ENCODE assay signal across 10 cellular contexts in the genomic region with DNA sequence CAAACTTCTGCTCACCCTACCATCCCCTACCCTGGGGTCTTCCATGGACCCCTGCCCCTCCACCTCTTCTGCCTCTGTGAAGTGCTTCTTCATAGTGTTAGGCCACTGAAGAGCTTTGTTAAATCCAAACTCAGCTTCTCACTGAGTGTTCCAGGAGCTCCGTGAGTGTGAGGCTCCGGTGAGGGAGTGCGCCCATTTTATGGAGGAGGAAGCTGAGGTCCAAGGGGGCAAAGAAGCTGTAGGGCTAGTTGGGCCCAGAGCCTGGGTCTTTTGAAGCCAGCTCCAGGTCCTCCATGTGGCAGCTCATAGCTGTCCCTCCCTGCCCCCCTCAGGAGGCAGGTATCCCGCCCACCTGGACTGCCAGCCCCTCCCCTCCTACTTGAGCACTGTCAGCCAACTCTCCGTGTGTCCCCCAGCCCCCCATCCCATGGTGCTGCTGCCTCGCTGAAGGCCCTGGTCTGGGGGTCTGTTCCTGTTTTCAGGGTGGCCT. TPM values are rescaled to one million over a fixed set of nuclear protein-coding genes. Genes with fewer than 3 reads are reported as not detected.
DNase-seq lines count a peak whose midpoint lies in the region; ATAC-seq and FAIRE-seq lines count a peak whose summit lies in the region.
"Had no signal": no experiment of that assay in that cellular context is flagged by ENCODE, and none has a peak within 500 bp of the region (broad histone marks: within the 10 kb centered on the region; RNA-seq: fewer than 3 reads in every experiment).

No MANE protein-coding gene starts in this region.

- H3K4me2 ChIP-seq in mesenchymal stem cell (ENCODE audit: low read length, poor library complexity, severe bottlenecking): no peak overlapping the region

- H3K9ac ChIP-seq in mesenchymal stem cell (ENCODE audit: low read length): peak overlapping the region; percentile 73

- H3K4me1 ChIP-seq in mesenchymal stem cell (ENCODE audit: control insufficient read depth, insufficient read depth, low read depth, low read length): peaks cover 47% of the 10 kb centered on the region
- H3K4me1 ChIP-seq in thymus (ENCODE audit: control insufficient read depth, insufficient read depth, low read length): peaks cover 66% of the 10 kb centered on the region

- peak overlapping the region; percentile 99 for H3K27ac Mint-ChIP-seq in activated naive CD4-positive, alpha-beta T cell treated with anti-CD3 and anti-CD28 coated beads, Interleukin-2, amount 10 ng/mL, durations not matched to agents 7 days and 5 days

- WGBS in mesenchymal stem cell: 90% methylated on average over 6 of the region's 6 CpGs
- WGBS in thymus: 62% methylated on average over 6 of the region's 6 CpGs

- H3K36me3 ChIP-seq in mesenchymal stem cell (ENCODE audit: control insufficient read depth in 1 of 2, insufficient read depth in 2 of 2, low read depth in 1 of 2, low read length in 2 of 2): no peaks in the 10 kb centered on the region
- peaks cover 6% of the 10 kb centered on the region for H3K36me3 ChIP-seq in thymus (ENCODE audit: control insufficient read depth, insufficient read depth)
- H3K36me3 ChIP-seq: pancreas had no signal

- H3K4me3 Mint-ChIP-seq in activated naive CD4-positive, alpha-beta T cell treated with anti-CD3 and anti-CD28 coated beads, Interleukin-2, amount 10 ng/mL, durations not matched to agents 7 days and 5 days: peak overlapping the region; percentile 100

- peak overlapping the region; percentile 31 to 92 for H2BK12ac ChIP-seq in mesenchymal stem cell (ENCODE audit: low read length in 2 of 2)

- H2BK5ac ChIP-seq in mesenchymal stem cell (ENCODE audit: low read depth, low read length, poor library complexity, severe bottlenecking): no peak overlapping the region

- H3K79me1 ChIP-seq in mesenchymal stem cell (replicated peaks; ENCODE audit: low read length, poor library complexity, severe bottlenecking): no peaks in the 10 kb centered on the region

- H3K14ac ChIP-seq in mesenchymal stem cell (ENCODE audit: low read length in 2 of 2): no peak overlapping the region

- H3K27me3 ChIP-seq in mesenchymal stem cell (ENCODE audit: control insufficient read depth in 1 of 2, insufficient read depth in 1 of 2, low read length in 2 of 2) (peaks cover 5 to 10% of the 10 kb centered on the region in 2 experiments), thymus (ENCODE audit: control insufficient read depth, insufficient read depth) (no peaks in the 10 kb centered on the region)
- H3K27me3 ChIP-seq: pancreas had no signal

- DNase-seq in activated naive CD4-positive, alpha-beta T cell treated with Interleukin-2 at 50 U/mL for 16 hours: peak; percentile 32
- DNase-seq in activated naive CD4-positive, alpha-beta T cell treated with anti-CD3 and anti-CD28 coated beads, Interleukin-2, amount 50 U/mL, for 16 hours: no peak
- no peak for DNase-seq in activated naive CD4-positive, alpha-beta T cell treated with anti-CD3 and anti-CD28 coated beads, Interleukin-2, amount 10 ng/mL, durations not matched to agents 7 days and 5 days
- no peak for DNase-seq in mesenchymal stem cell
- DNase-seq in GM19239 (ENCODE audit: insufficient read length, low spot score): no peak
- DNase-seq in SKM-1 (lab: John Stamatoyannopoulos, UW; ENCODE audit: unreplicated experiment): no peak
- DNase-seq: foreskin fibroblast had no signal

- H2BK15ac ChIP-seq in mesenchymal stem cell (ENCODE audit: low read depth, poor library complexity, severe bottlenecking): peak overlapping the region; percentile 71

- peak overlapping the region; percentile 45 for H4K91ac ChIP-seq in mesenchymal stem cell (ENCODE audit: low read length)

- peak overlapping the region in 1 of 2 experiments; percentile 34 for H3K4me3 ChIP-seq in mesenchymal stem cell (ENCODE audit: insufficient read depth in 1 of 2, low read depth in 1 of 2, low read length in 2 of 2)
- peak overlapping the region; percentile 6 for H3K4me3 ChIP-seq in thymus (ENCODE audit: low read length)

- peaks cover 78% of the 10 kb centered on the region for H3K4me1 Mint-ChIP-seq in activated naive CD4-positive, alpha-beta T cell treated with anti-CD3 and anti-CD28 coated beads, Interleukin-2, amount 10 ng/mL, durations not matched to agents 7 days and 5 days

- no peak for FAIRE-seq in GM19239 (lab: Jason Lieb, UNC)
- FAIRE-seq: pancreas had no signal

- H2BK120ac ChIP-seq in mesenchymal stem cell (ENCODE audit: low read depth, low read length): no peak overlapping the region

- CTCF ChIA-PET in activated naive CD4-positive, alpha-beta T cell treated with anti-CD3 and anti-CD28 coated beads, Interleukin-2, amount 10 ng/mL, durations not matched to agents 7 days and 5 days (lab: Charles Lee): interaction anchor here (1.0 to 10.3 kb wide), 6 partner anchors 7 to 158 kb away, joined by 3 to 276 read pairs (median 4); a partner anchor contains a TSS

- no peak overlapping the region for H2AFZ ChIP-seq in mesenchymal stem cell (ENCODE audit: low read depth, low read length)

- H3K9me3 Mint-ChIP-seq in activated naive CD4-positive, alpha-beta T cell treated with anti-CD3 and anti-CD28 coated beads, Interleukin-2, amount 10 ng/mL, durations not matched to agents 7 days and 5 days: no peaks in the 10 kb centered on the region

- peak overlapping the region; percentile 11 to 30 for H3K18ac ChIP-seq in mesenchymal stem cell (ENCODE audit: low read depth in 1 of 2, low read length in 2 of 2)

- H3K4ac ChIP-seq in mesenchymal stem cell (ENCODE audit: low read depth in 1 of 2, low read length in 2 of 2): no peak overlapping the region

- no peak overlapping the region for H4K8ac ChIP-seq in mesenchymal stem cell (ENCODE audit: low read length)

- ATAC-seq in GM19395 (IDR thresholded peaks at IDR 0.05; ENCODE audit: unreplicated experiment): no peak

- no peaks in the 10 kb centered on the region for H3K9me3 ChIP-seq in mesenchymal stem cell (ENCODE audit: control insufficient read depth, low read length)
- H3K9me3 ChIP-seq in thymus (ENCODE audit: control insufficient read depth): no peaks in the 10 kb centered on the region
- H3K9me3 ChIP-seq: pancreas had no signal

- H3K27ac ChIP-seq in mesenchymal stem cell (ENCODE audit: low read length, poor library complexity, severe bottlenecking) (no peak overlapping the region), thymus (ENCODE audit: low read depth) (peak overlapping the region; percentile 99)

- peaks cover 56% of the 10 kb centered on the region for H3K36me3 Mint-ChIP-seq in activated naive CD4-positive, alpha-beta T cell treated with anti-CD3 and anti-CD28 coated beads, Interleukin-2, amount 10 ng/mL, durations not matched to agents 7 days and 5 days

- no peaks in the 10 kb centered on the region for H3K27me3 Mint-ChIP-seq in activated naive CD4-positive, alpha-beta T cell treated with anti-CD3 and anti-CD28 coated beads, Interleukin-2, amount 10 ng/mL, durations not matched to agents 7 days and 5 days

- no peak overlapping the region for H3K23ac ChIP-seq in mesenchymal stem cell (ENCODE audit: low read length in 2 of 2)

- H2AK5ac ChIP-seq in mesenchymal stem cell (ENCODE audit: low read length, severe bottlenecking): peak overlapping the region; percentile 55

RNA-seq across cellular contexts. Expression of a gene that starts 6.0 kb away (rescaled TPM):
- 0.97 TPM for polyA plus RNA-seq in mesenchymal stem cell (2013, experiment 1 of 2)
- polyA plus RNA-seq in mesenchymal stem cell (2013, experiment 2 of 2): 0.99 TPM
- 79.5 TPM for polyA plus RNA-seq in thymus

RNA-seq across cellular contexts. Expression of a gene that starts 34.2 kb away (rescaled TPM):
- not detected for polyA plus RNA-seq in mesenchymal stem cell (2013, experiment 1 of 2)
- polyA plus RNA-seq in mesenchymal stem cell (2013, experiment 2 of 2): not detected
- polyA plus RNA-seq in thymus: 0.21 TPM
